Comparison of ENCODE assay signal across 8 cellular contexts in genomic region chr2:75710220-75710576, GRCh38. TPM values are rescaled to one million over a fixed set of nuclear protein-coding genes. Genes with fewer than 3 reads are reported as not detected.
DNase-seq lines count a peak whose midpoint lies in the region; ATAC-seq and TF ChIP-seq lines count a peak whose summit lies in the region.

No MANE protein-coding gene starts in this region.

- H3K4me3 Mint-ChIP-seq in endothelial cell (ENCODE audit: unreplicated experiment) = peak overlapping the region; percentile 92
- peak overlapping the region; percentile 78 for H3K4me3 Mint-ChIP-seq in osteocyte (ENCODE audit: unreplicated experiment)

- ATAC-seq in GM21526 (IDR thresholded peaks at IDR 0.05; ENCODE audit: low FRiP score, unreplicated experiment) (peak; percentile 36), omental fat pad (ENCODE audit: low FRiP score) (no peak)

- peak overlapping the region; percentile 90 for H3K9ac ChIP-seq in OCI-LY1 (ENCODE audit: low read length)

- H3K27me3 Mint-ChIP-seq in endothelial cell (ENCODE audit: unreplicated experiment) (no peaks in the 10 kb centered on the region), osteocyte (ENCODE audit: unreplicated experiment) (peaks cover 6% of the 10 kb centered on the region)

- H3K36me3 ChIP-seq in OCI-LY1 (ENCODE audit: insufficient read depth, low read length) = peaks cover 8% of the 10 kb centered on the region; the same call in 1 of the 2 replicates

- no peaks in the 10 kb centered on the region for H3K9me3 ChIP-seq in OCI-LY1 (ENCODE audit: low read length)

- H3K79me2 ChIP-seq in OCI-LY1 (ENCODE audit: insufficient read depth, low read length) = peaks cover 18% of the 10 kb centered on the region

- H3K27ac ChIP-seq in C4-2B (peak overlapping the region; percentile 83), OCI-LY1 (ENCODE audit: low read depth, low read length, poor library complexity, severe bottlenecking) (peak overlapping the region; percentile 78)

- peak overlapping the region; percentile 76 for H3K4me3 ChIP-seq in OCI-LY1 (ENCODE audit: low read depth, low read length, poor library complexity, severe bottlenecking)

- H3K27me3 ChIP-seq in OCI-LY1 (ENCODE audit: insufficient read depth, low read length) = no peaks in the 10 kb centered on the region

- TF ChIP-seq CTCF in C4-2B (conservative IDR thresholded peaks at IDR 0.05) (no peak), OCI-LY1 (IDR thresholded peaks at IDR 0.05; ENCODE audit: low read length) (no peak), endothelial cell (IDR thresholded peaks at IDR 0.05; ENCODE audit: unreplicated experiment) (no peak), osteocyte (IDR thresholded peaks at IDR 0.05) (no peak), omental fat pad (IDR thresholded peaks at IDR 0.05) (no peak)

- H3K27ac Mint-ChIP-seq in endothelial cell (ENCODE audit: unreplicated experiment) (peak overlapping the region; percentile 42), osteocyte (ENCODE audit: unreplicated experiment) (peak overlapping the region; percentile 91)

- H3K36me3 Mint-ChIP-seq in endothelial cell (ENCODE audit: low read depth, unreplicated experiment) (no peaks in the 10 kb centered on the region), osteocyte (ENCODE audit: unreplicated experiment) (peaks cover 5% of the 10 kb centered on the region)

- H3K4me2 ChIP-seq in OCI-LY1 (ENCODE audit: low read length) = peak overlapping the region; percentile 77

- H3K9me3 Mint-ChIP-seq in endothelial cell (ENCODE audit: unreplicated experiment) = no peaks in the 10 kb centered on the region
- H3K9me3 Mint-ChIP-seq in osteocyte (ENCODE audit: unreplicated experiment) = no peaks in the 10 kb centered on the region

- no peak overlapping the region for H2AFZ ChIP-seq in OCI-LY1 (ENCODE audit: low read length)

- H3K4me1 ChIP-seq in OCI-LY1 (ENCODE audit: insufficient read depth, low read length, severe bottlenecking) = peaks cover 19% of the 10 kb centered on the region

- no peaks in the 10 kb centered on the region for H3F3A ChIP-seq in OCI-LY1 (ENCODE audit: insufficient read depth, low read length)

- no peaks in the 10 kb centered on the region for H3K9me2 ChIP-seq in OCI-LY1 (ENCODE audit: low read depth, low read length)

- H4K20me1 ChIP-seq in OCI-LY1 (ENCODE audit: insufficient read depth, low read length) = no peaks in the 10 kb centered on the region

- DNase-seq in endothelial cell (ENCODE audit: low spot score) (no peak), osteocyte (ENCODE audit: extremely low spot score, unreplicated experiment) (no peak), NCI-H510A (lab: John Stamatoyannopoulos, UW) (no peak), glomerular visceral epithelial cell (ENCODE audit: extremely low spot score) (no peak), omental fat pad (ENCODE audit: low spot score) (no peak)

- peaks cover 16% of the 10 kb centered on the region for H3K4me1 Mint-ChIP-seq in endothelial cell (ENCODE audit: unreplicated experiment)
- H3K4me1 Mint-ChIP-seq in osteocyte (ENCODE audit: unreplicated experiment) = peaks cover 33% of the 10 kb centered on the region

RNA-seq across cellular contexts. Expression of gene GCFC2, which starts 0.5 kb away (rescaled TPM):
- total RNA-seq in endothelial cell (ENCODE audit: unreplicated experiment) (13.0 TPM), osteocyte (13.2 and 16.3 TPM in 2 replicates), omental fat pad (10 to 100 TPM; 17.1 to 30.4 (median 28.5) TPM)
